1 cellular context compared by ENCODE assay signal in the genomic region with DNA sequence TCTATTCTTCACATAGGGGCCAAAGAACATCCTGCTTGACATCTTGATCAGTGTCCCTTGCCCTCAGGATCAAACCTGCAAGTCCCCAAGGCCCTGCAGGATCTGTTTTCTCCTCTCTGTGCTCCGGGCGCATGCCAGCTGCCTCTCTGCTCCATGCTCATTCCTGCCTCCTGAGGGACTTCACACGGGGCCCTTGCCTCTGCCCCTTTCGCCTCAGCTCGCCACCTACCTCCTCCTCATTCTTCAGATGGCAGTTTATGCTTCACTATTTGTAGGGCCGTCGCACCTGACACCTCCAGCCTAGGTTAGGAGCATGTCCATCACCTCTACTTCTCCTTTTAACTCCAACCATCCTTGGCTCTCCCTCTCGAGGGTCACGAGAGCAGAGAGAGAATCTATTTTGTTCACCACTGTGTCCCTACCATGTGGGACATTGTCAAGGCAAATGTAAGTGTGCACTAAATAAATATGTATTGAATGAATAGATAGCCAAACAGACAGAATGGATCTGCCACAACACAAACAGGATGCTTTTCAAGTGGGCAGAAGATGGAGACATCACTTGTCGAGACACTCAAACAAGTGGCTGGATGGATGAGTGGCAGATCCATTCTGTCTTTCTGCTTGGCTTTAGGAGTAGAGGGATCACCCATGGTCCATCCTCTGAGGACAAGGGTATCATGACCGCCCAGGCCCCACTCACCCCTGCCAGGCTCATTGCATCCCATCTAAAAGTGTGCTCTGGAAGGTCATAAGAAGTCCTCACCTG.
A peak's percentile ranks its signal among the peaks of the same experiment; 100 is the strongest.
TF ChIP-seq lines count a peak whose summit lies in the region.

No MANE protein-coding gene starts in this region.

TF ChIP-seq in K562, 482 proteins besides CTCF, POLR2A, EP300 and RAD21 (continued from another document):
- TF ChIP-seq CBX8 (IDR thresholded peaks at IDR 0.05; ENCODE audit: borderline replicate concordance, extremely low read depth, low read depth, low read length, poor library complexity, severe bottlenecking) (no peak), ZC3H8 (IDR thresholded peaks at IDR 0.05) (no peak), KHSRP (IDR thresholded peaks at IDR 0.05) (no peak), JUND (IDR thresholded peaks at IDR 0.05; ENCODE audit: borderline replicate concordance, low read depth, low read length) (no peak), JUND (tag; IDR thresholded peaks at IDR 0.05; ENCODE audit: borderline replicate concordance, low read depth, low read length) (no peak), L3MBTL2 (IDR thresholded peaks at IDR 0.05) (no peak), ZNF143 (CRISPR knock-in tag; IDR thresholded peaks at IDR 0.05) (0 out of 2 replicates have a peak, but pooled peaks have one; percentile 12), CCAR2 (IDR thresholded peaks at IDR 0.05; ENCODE audit: low read depth, low read length) (no peak), ZNF347 (CRISPR knock-in tag; IDR thresholded peaks at IDR 0.05; ENCODE audit: low read depth) (no peak), ZNF311 (CRISPR knock-in tag; IDR thresholded peaks at IDR 0.05) (0 out of 2 replicates have a peak, but pooled peaks have one; percentile 4), EP400 (IDR thresholded peaks at IDR 0.05) (no peak), ZNF3 (CRISPR knock-in tag; IDR thresholded peaks at IDR 0.05) (no peak), E2F6 (IDR thresholded peaks at IDR 0.05; ENCODE audit: borderline replicate concordance in 1 of 2, extremely low read depth in 1 of 2, insufficient read depth in 1 of 2, insufficient read length in 1 of 2, low read depth in 1 of 2, low read length in 1 of 2, poor library complexity in 1 of 2, severe bottlenecking in 1 of 2) (no peak), ZNF174 (CRISPR knock-in tag; IDR thresholded peaks at IDR 0.05) (no peak), KLF6 (CRISPR knock-in tag; IDR thresholded peaks at IDR 0.05; ENCODE audit: borderline replicate concordance) (no peak), SAP30 (IDR thresholded peaks at IDR 0.05; ENCODE audit: borderline replicate concordance, insufficient read depth, low read depth, low read length, poor library complexity, severe bottlenecking) (no peak), NFE2L1 (tag; IDR thresholded peaks at IDR 0.05; ENCODE audit: borderline replicate concordance, low read depth) (no peak), NFIC (IDR thresholded peaks at IDR 0.05) (no peak), RBBP5 (IDR thresholded peaks at IDR 0.05; ENCODE audit: borderline replicate concordance, insufficient read depth, low read length, poor library complexity, severe bottlenecking) (peak; percentile 2), SIRT6 (IDR thresholded peaks at IDR 0.05; ENCODE audit: low read depth, low read length) (no peak)
- TF ChIP-seq, protein P1, sequence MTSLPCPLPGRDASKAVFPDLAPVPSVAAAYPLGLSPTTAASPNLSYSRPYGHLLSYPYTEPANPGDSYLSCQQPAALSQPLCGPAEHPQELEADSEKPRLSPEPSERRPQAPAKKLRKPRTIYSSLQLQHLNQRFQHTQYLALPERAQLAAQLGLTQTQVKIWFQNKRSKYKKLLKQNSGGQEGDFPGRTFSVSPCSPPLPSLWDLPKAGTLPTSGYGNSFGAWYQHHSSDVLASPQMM (CRISPR knock-in tag; IDR thresholded peaks at IDR 0.05): no peak
- TF ChIP-seq, protein P2, sequence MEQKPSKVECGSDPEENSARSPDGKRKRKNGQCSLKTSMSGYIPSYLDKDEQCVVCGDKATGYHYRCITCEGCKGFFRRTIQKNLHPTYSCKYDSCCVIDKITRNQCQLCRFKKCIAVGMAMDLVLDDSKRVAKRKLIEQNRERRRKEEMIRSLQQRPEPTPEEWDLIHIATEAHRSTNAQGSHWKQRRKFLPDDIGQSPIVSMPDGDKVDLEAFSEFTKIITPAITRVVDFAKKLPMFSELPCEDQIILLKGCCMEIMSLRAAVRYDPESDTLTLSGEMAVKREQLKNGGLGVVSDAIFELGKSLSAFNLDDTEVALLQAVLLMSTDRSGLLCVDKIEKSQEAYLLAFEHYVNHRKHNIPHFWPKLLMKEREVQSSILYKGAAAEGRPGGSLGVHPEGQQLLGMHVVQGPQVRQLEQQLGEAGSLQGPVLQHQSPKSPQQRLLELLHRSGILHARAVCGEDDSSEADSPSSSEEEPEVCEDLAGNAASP (IDR thresholded peaks at IDR 0.05): no peak
- TF ChIP-seq, protein P3, sequence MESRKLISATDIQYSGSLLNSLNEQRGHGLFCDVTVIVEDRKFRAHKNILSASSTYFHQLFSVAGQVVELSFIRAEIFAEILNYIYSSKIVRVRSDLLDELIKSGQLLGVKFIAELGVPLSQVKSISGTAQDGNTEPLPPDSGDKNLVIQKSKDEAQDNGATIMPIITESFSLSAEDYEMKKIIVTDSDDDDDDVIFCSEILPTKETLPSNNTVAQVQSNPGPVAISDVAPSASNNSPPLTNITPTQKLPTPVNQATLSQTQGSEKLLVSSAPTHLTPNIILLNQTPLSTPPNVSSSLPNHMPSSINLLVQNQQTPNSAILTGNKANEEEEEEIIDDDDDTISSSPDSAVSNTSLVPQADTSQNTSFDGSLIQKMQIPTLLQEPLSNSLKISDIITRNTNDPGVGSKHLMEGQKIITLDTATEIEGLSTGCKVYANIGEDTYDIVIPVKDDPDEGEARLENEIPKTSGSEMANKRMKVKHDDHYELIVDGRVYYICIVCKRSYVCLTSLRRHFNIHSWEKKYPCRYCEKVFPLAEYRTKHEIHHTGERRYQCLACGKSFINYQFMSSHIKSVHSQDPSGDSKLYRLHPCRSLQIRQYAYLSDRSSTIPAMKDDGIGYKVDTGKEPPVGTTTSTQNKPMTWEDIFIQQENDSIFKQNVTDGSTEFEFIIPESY (CRISPR knock-in tag; IDR thresholded peaks at IDR 0.05): no peak
